ENCODE assay signal across 8 cellular contexts in genomic region chr4:37826282-37827029, GRCh38. TPM values are rescaled to one million over a fixed set of nuclear protein-coding genes. Genes with fewer than 3 reads are reported as not detected.
DNase-seq lines count a peak whose midpoint lies in the region; ATAC-seq and TF ChIP-seq lines count a peak whose summit lies in the region.

PGM2 (plus strand) TSS chr4:37826686; CDS start chr4:37826733, 47 bp downstream.

- CTCF ChIA-PET in GM10248 (lab: Yijun Ruan, JAX) (interaction anchor here (0.7 to 2.9 kb wide), 6 partner anchors 9 to 215 kb away, joined by 3 to 15 read pairs (median 4); no protein-coding TSS in a partner anchor), HEK293T (lab: Yijun Ruan, JAX) (interaction anchor here (0.6 to 1.5 kb wide), 3 partner anchors 16 to 223 kb away, joined by 3 to 4 read pairs (median 3); no protein-coding TSS in a partner anchor)

- peak within 1 kb of the TSS; percentile 95 for H3K27ac Mint-ChIP-seq in activated naive CD8-positive, alpha-beta T cell

- H3K4me3 Mint-ChIP-seq in activated naive CD8-positive, alpha-beta T cell, result peak within 1 kb of the TSS; percentile 99

- no peaks in the 10 kb centered on the region for H3K27me3 Mint-ChIP-seq in activated naive CD8-positive, alpha-beta T cell

- peak within 1 kb of the TSS; percentile 85 for H2AFZ ChIP-seq in parathyroid adenoma

- TF ChIP-seq EP300 in tibial nerve (IDR thresholded peaks at IDR 0.05), result peak in 1 of 2 donors; percentile 88

- H3K4me1 ChIP-seq in parathyroid adenoma, result no peaks in the 10 kb centered on the region
- peaks cover 3 to 22% (median 5%) of the 10 kb centered on the region in 4 donors for H3K4me1 ChIP-seq in tibial nerve

- H3K27me3 ChIP-seq in parathyroid adenoma (ENCODE audit: control insufficient read depth, insufficient read depth, low read length), result no peaks in the 10 kb centered on the region
- no peaks in the 10 kb centered on the region for H3K27me3 ChIP-seq in tibial nerve

- ATAC-seq in Right ventricle myocardium inferior, result peak; percentile 97

- peak within 1 kb of the TSS; percentile 8 for H3K9ac ChIP-seq in parathyroid adenoma

- peaks cover 14% of the 10 kb centered on the region for H3K36me3 Mint-ChIP-seq in activated naive CD8-positive, alpha-beta T cell

- H3K4me3 ChIP-seq in parathyroid adenoma (ENCODE audit: low read depth, low read length) (peak within 1 kb of the TSS; percentile 78), tibial nerve (peak within 1 kb of the TSS; percentile 68 to 95 (median 80))

- TF ChIP-seq CTCF in GM10248 (IDR thresholded peaks at IDR 0.05; ENCODE audit: control extremely low read depth, extremely low read depth, low read depth, missing control alignments), result no peak
- no peak for TF ChIP-seq CTCF in parathyroid adenoma (IDR thresholded peaks at IDR 0.05)
- TF ChIP-seq CTCF in tibial nerve (IDR thresholded peaks at IDR 0.05), result peak in 1 of 5 experiments; percentile 16

- H3K79me2 ChIP-seq in parathyroid adenoma, result no peaks in the 10 kb centered on the region

- POLR2A ChIA-PET in GM10248 (lab: Yijun Ruan, JAX) (interaction anchor here (0.6 to 1.6 kb wide), 3 partner anchors 12 to 66 kb away, joined by 3 to 8 read pairs (median 4); no protein-coding TSS in a partner anchor), HEK293T (lab: Yijun Ruan, JAX) (interaction anchor here (0.6 to 1.8 kb wide), 18 partner anchors 8 to 373 kb away, joined by 3 to 7 read pairs (median 3); a partner anchor contains a TSS)

- DNase-seq in GM10248 (ENCODE audit: extremely low spot score), result peak; percentile 95
- DNase-seq in HEK293T (ENCODE audit: extremely low spot score), result peak; percentile 76
- DNase-seq in MV-4-11 (lab: John Stamatoyannopoulos, UW), result peak; percentile 80
- peak; percentile 76 for DNase-seq in SKM-1 treated with dmso at 0.1 percent for 144 hours (lab: John Stamatoyannopoulos, UW; ENCODE audit: unreplicated experiment)
- DNase-seq in Right ventricle myocardium inferior (ENCODE audit: missing footprints), result peak; percentile 97
- DNase-seq in tibial nerve (ENCODE audit: low spot score in 2 of 2), result peak; percentile 71 to 72

- H3K4me1 Mint-ChIP-seq in activated naive CD8-positive, alpha-beta T cell (ENCODE audit: low read depth), result peaks cover 37% of the 10 kb centered on the region

- H3K9me3 ChIP-seq in parathyroid adenoma (ENCODE audit: control insufficient read depth, low read length) (no peaks in the 10 kb centered on the region), tibial nerve (no peaks in the 10 kb centered on the region)

- no peaks in the 10 kb centered on the region for H3K9me3 Mint-ChIP-seq in activated naive CD8-positive, alpha-beta T cell (ENCODE audit: low read depth)

- peak in 1 of 2 donors; percentile 84 for TF ChIP-seq POLR2A in tibial nerve (IDR thresholded peaks at IDR 0.05)

- H3K4me2 ChIP-seq in parathyroid adenoma (ENCODE audit: low read length), result peak within 1 kb of the TSS; percentile 98

- intact Hi-C loops in Right ventricle myocardium inferior (cut with DNase I), result loop anchor here (2.0 to 5.0 kb wide), 2 partner anchors 58 to 151 kb away; no protein-coding TSS in a partner anchor

- H3K36me3 ChIP-seq in parathyroid adenoma (ENCODE audit: control insufficient read depth, insufficient read depth, low read length) (no peaks in the 10 kb centered on the region), tibial nerve (peaks cover 0 to 16% (median 0%) of the 10 kb centered on the region in 3 donors)

- WGBS in tibial nerve, 2 donors, result 0 to 1% methylated on average over 33 of the region's 57 CpGs

- peak within 1 kb of the TSS; percentile 68 for H3K27ac ChIP-seq in parathyroid adenoma
- H3K27ac ChIP-seq in tibial nerve, result peak within 1 kb of the TSS; percentile 55 to 88 (median 72)

TF ChIP-seq in HEK293T, 16 proteins besides CTCF, POLR2A, EP300 and RAD21:
- TF ChIP-seq SP1 (IDR thresholded peaks at IDR 0.05) (no peak), L3MBTL2 (conservative IDR thresholded peaks at IDR 0.05) (peak; percentile 58), ELF4 (IDR thresholded peaks at IDR 0.05) (peak; percentile 46; the same call in 1 of the 2 replicates), NFRKB (IDR thresholded peaks at IDR 0.05) (no peak), CTBP1 (IDR thresholded peaks at IDR 0.05; ENCODE audit: borderline replicate concordance) (0 out of 2 replicates have a peak, but pooled peaks have one; percentile 4)

RNA-seq across cellular contexts. Expression of gene PGM2, which starts in this region (rescaled TPM):
- total RNA-seq in Right ventricle myocardium inferior (13.1 TPM), tibial nerve (10 to 100 TPM; 13.7 to 24.3 (median 15.5) TPM)

Comparison
In these comparisons a context has a peak if more than half of its experiments do, and no peak if none do; other contexts are left out.
1. Peak in every context shown above with its lines: DNase-seq, ATAC-seq, H3K4me3 ChIP-seq and H3K27ac ChIP-seq.